ENCODE assay signal across 9 cellular contexts in genomic region chr22:37802310-37803194, GRCh38. TPM values are rescaled to one million over a fixed set of nuclear protein-coding genes. Genes with fewer than 3 reads are reported as not detected.
DNase-seq lines count a peak whose midpoint lies in the region; ATAC-seq and TF ChIP-seq lines count a peak whose summit lies in the region.
"Had no signal": no experiment of that assay in that cellular context is flagged by ENCODE, and none has a peak within 500 bp of the region (broad histone marks: within the 10 kb centered on the region; RNA-seq: fewer than 3 reads in every experiment).

No MANE protein-coding gene starts in this region.

- H3K9ac ChIP-seq in skeletal muscle tissue (ENCODE audit: low read depth in 1 of 3, low read length in 3 of 3) = peak overlapping the region; percentile 36 to 80 (median 59)

- H3K9me3 ChIP-seq in breast epithelium (no peaks in the 10 kb centered on the region), skeletal muscle tissue (ENCODE audit: control insufficient read depth in 3 of 3, low read length in 3 of 3) (no peaks in the 10 kb centered on the region)

- DNase-seq in AG04449 (ENCODE audit: low read depth, low spot score) (no peak), GF-D8 (lab: John Stamatoyannopoulos, UW) (peak; percentile 24), NOMO-1 (lab: John Stamatoyannopoulos, UW; ENCODE audit: unreplicated experiment in 2 of 2) (peak; percentile 37 to 55), breast epithelium (ENCODE audit: low spot score in 2 of 2) (peak in 1 of 2 donors; percentile 50), inferior parietal cortex (ENCODE audit: extremely low spot score) (peak; percentile 32)

- H3K27me3 ChIP-seq in breast epithelium (no peaks in the 10 kb centered on the region), skeletal muscle tissue (ENCODE audit: control insufficient read depth in 3 of 3, insufficient read depth in 3 of 3, low read length in 3 of 3) (peaks cover 0 to 4% (median 0%) of the 10 kb centered on the region in 3 donors)

- POLR2A ChIA-PET in AG04449 (lab: Yijun Ruan, JAX) = interaction anchor here (0.6 kb wide), 1 partner anchor 23 kb away, joined by 3 read pairs; no protein-coding TSS in a partner anchor

- H3K36me3 ChIP-seq in breast epithelium = no peaks in the 10 kb centered on the region
- no peaks in the 10 kb centered on the region for H3K36me3 ChIP-seq in skeletal muscle tissue (ENCODE audit: control insufficient read depth in 3 of 3, insufficient read depth in 3 of 3, low read length in 3 of 3)

- ATAC-seq in GM19455 (IDR thresholded peaks at IDR 0.05; ENCODE audit: unreplicated experiment) (no peak), HG03108 (IDR thresholded peaks at IDR 0.05; ENCODE audit: unreplicated experiment) (no peak)

- H3K4me1 ChIP-seq in breast epithelium (peaks cover 0 to 12% of the 10 kb centered on the region in 2 donors), skeletal muscle tissue (ENCODE audit: control insufficient read depth in 3 of 3, insufficient read depth in 3 of 3, low read length in 3 of 3) (peaks cover 18 to 32% (median 31%) of the 10 kb centered on the region in 3 donors)

- CTCF ChIA-PET in AG04449 (lab: Yijun Ruan, JAX) = interaction anchor here (0.9 to 1.5 kb wide), 4 partner anchors 11 to 258 kb away, joined by 3 to 8 read pairs (median 5); no protein-coding TSS in a partner anchor

- intact Hi-C loops in breast epithelium (cut with DNase I; ENCODE audit: low total_unique reads) = no loop called here

- no peak for TF ChIP-seq POLR2A in breast epithelium (IDR thresholded peaks at IDR 0.05)

- H3K4me3 ChIP-seq in AG04449 (ENCODE audit: low read depth, low read length) = peak overlapping the region; percentile 61
- H3K4me3 ChIP-seq in breast epithelium = peak overlapping the region; percentile 51 to 78 (median 62)
- peak overlapping the region; percentile 56 to 76 (median 64) for H3K4me3 ChIP-seq in skeletal muscle tissue (ENCODE audit: low read length in 3 of 3)

- TF ChIP-seq CTCF in AG04449 (IDR thresholded peaks at IDR 0.05; ENCODE audit: insufficient read depth, low read length, missing control alignments) (no peak), breast epithelium (IDR thresholded peaks at IDR 0.05) (no peak)

- peak overlapping the region; percentile 89 to 94 for H3K27ac ChIP-seq in breast epithelium
- H3K27ac ChIP-seq in skeletal muscle tissue (ENCODE audit: low read depth, low read length) = no peak overlapping the region

RNA-seq across cellular contexts. Expression of gene GCAT, which starts 5.2 kb away (rescaled TPM):
- 10 to 100 TPM; 17.3 to 23.7 (median 21.6) TPM for total RNA-seq in breast epithelium
- total RNA-seq in skeletal muscle tissue = 9.9 TPM

RNA-seq across cellular contexts. Expression of gene GALR3, which starts 20.6 kb away (rescaled TPM):
- under 1 TPM in 1 of 3 donors, not detected in 2; 0.44 TPM for total RNA-seq in breast epithelium
- not detected for total RNA-seq in skeletal muscle tissue
- total RNA-seq: renal cortical epithelial cell had no signal

RNA-seq across cellular contexts. Expression of gene ANKRD54, which starts 41.6 kb away (rescaled TPM):
- total RNA-seq in breast epithelium (10 to 100 TPM; 27.5 to 41.3 (median 34.9) TPM), skeletal muscle tissue (3.7 TPM)

RNA-seq across cellular contexts. Expression of gene EIF3L, which starts 46.7 kb away (rescaled TPM):
- total RNA-seq in breast epithelium (100 to 1,000 TPM; 471 to 569 (median 490) TPM), skeletal muscle tissue (706 TPM)
